ENCODE assay signal across 17 cellular contexts in genomic region chr14:101915871-101916815, GRCh38. TPM values are rescaled to one million over a fixed set of nuclear protein-coding genes. Genes with fewer than 3 reads are reported as not detected.
A peak's percentile ranks its signal among the peaks of the same experiment; 100 is the strongest.
DNase-seq lines count a peak whose midpoint lies in the region; ATAC-seq and TF ChIP-seq lines count a peak whose summit lies in the region.
"Had no signal": no experiment of that assay in that cellular context is flagged by ENCODE, and none has a peak within 500 bp of the region (broad histone marks: within the 10 kb centered on the region; RNA-seq: fewer than 3 reads in every experiment).

No MANE protein-coding gene starts in this region.

- TF ChIP-seq CTCF in DND-41 (IDR thresholded peaks at IDR 0.05; ENCODE audit: borderline replicate concordance, extremely low read depth, low read length, poor library complexity, severe bottlenecking) = no peak
- no peak for TF ChIP-seq CTCF in glutamatergic neuron (IDR thresholded peaks at IDR 0.05; ENCODE audit: partially characterized antibody, unreplicated experiment)
- no peak for TF ChIP-seq CTCF in suprapubic skin (IDR thresholded peaks at IDR 0.05)

- H3K36me3 ChIP-seq in DND-41 (ENCODE audit: insufficient read depth, low read length) = peaks cover 67% of the 10 kb centered on the region
- peaks cover 70% of the 10 kb centered on the region for H3K36me3 ChIP-seq in suprapubic skin
- H3K36me3 ChIP-seq: uterus had no signal

- 91% methylated on average over 23 of the region's 23 CpGs for WGBS in suprapubic skin

- no peak for TF ChIP-seq EP300 in suprapubic skin (IDR thresholded peaks at IDR 0.05)

- H3K9me3 ChIP-seq in DND-41 (ENCODE audit: insufficient read depth, low read length, severe bottlenecking) = no peaks in the 10 kb centered on the region
- no peaks in the 10 kb centered on the region for H3K9me3 ChIP-seq in T-helper 17 cell (ENCODE audit: control insufficient read depth, low read length, poor library complexity, severe bottlenecking)
- H3K9me3 ChIP-seq in suprapubic skin = no peaks in the 10 kb centered on the region
- H3K9me3 ChIP-seq: mucosa of descending colon, psoas muscle, SK-N-SH, uterus had no signal

- H3K9ac ChIP-seq in DND-41 (ENCODE audit: low read depth, low read length) = no peak overlapping the region
- H3K9ac ChIP-seq: SK-N-SH had no signal

- H3K27ac Mint-ChIP-seq in T-helper 17 cell = peak overlapping the region; percentile 93
- peak overlapping the region; percentile 85 for H3K27ac Mint-ChIP-seq in glutamatergic neuron (ENCODE audit: unreplicated experiment)

- no peaks in the 10 kb centered on the region for H3K4me1 Mint-ChIP-seq in T-helper 17 cell
- H3K4me1 Mint-ChIP-seq in glutamatergic neuron (ENCODE audit: low read depth, unreplicated experiment) = peaks cover 58% of the 10 kb centered on the region

- intact Hi-C loops in posterior vena cava (cut with DNase I) = no loop called here

- H3K4me3 Mint-ChIP-seq in T-helper 17 cell = no peak overlapping the region
- H3K4me3 Mint-ChIP-seq in glutamatergic neuron (ENCODE audit: unreplicated experiment) = peak overlapping the region; percentile 6

- DNase-seq in DND-41 (no peak), T-helper 17 cell (no peak), glutamatergic neuron (no peak), posterior vena cava (ENCODE audit: low spot score) (peak; percentile 74), cortex of kidney (lab: John Stamatoyannopoulos, UW) (no peak), suprapubic skin (ENCODE audit: low spot score in 2 of 2) (no peak)
- DNase-seq: activated T-cell treated with anti-CD3 and anti-CD28 coated beads, Interleukin-2, amount 50 U/mL, for 1 hour; effector memory CD4-positive, alpha-beta T cell; mucosa of descending colon; NCI-H1417 treated with DMSO at 0.1 percent for 48 hours; NCI-H226; psoas muscle; SK-N-SH; stimulated activated CD8-positive, alpha-beta memory T cell treated with anti-CD3 and anti-CD28 coated beads, Interleukin-4, amount 100 ng/mL, for 48 hours; uterus had no signal

- H3K27me3 ChIP-seq in DND-41 (ENCODE audit: insufficient read depth, low read length, poor library complexity) (no peaks in the 10 kb centered on the region), suprapubic skin (no peaks in the 10 kb centered on the region)
- H3K27me3 ChIP-seq: uterus had no signal

- ATAC-seq in DND-41 (ENCODE audit: insufficient read depth, low read depth) (0 out of 3 replicates have a peak, but pooled peaks have one; percentile 29), T-helper 17 cell (no peak), HG03095 (IDR thresholded peaks at IDR 0.05; ENCODE audit: unreplicated experiment) (no peak)

- H3K9me3 Mint-ChIP-seq in glutamatergic neuron (ENCODE audit: unreplicated experiment) = peaks cover 14% of the 10 kb centered on the region

- H4K20me1 ChIP-seq in DND-41 (ENCODE audit: insufficient read depth, low read length) = 0 out of 2 replicates have a peak, but pooled peaks cover 9% of the 10 kb centered on the region

- H3K4me1 ChIP-seq in DND-41 (ENCODE audit: insufficient read depth, low read length) (no peaks in the 10 kb centered on the region), suprapubic skin (no peaks in the 10 kb centered on the region)
- H3K4me1 ChIP-seq: psoas muscle, uterus had no signal

- H3K36me3 Mint-ChIP-seq in T-helper 17 cell (ENCODE audit: low read depth) (peaks cover 5% of the 10 kb centered on the region), glutamatergic neuron (ENCODE audit: unreplicated experiment) (no peaks in the 10 kb centered on the region)

- H3K27me3 Mint-ChIP-seq in T-helper 17 cell (no peaks in the 10 kb centered on the region), glutamatergic neuron (ENCODE audit: unreplicated experiment) (peaks cover 2% of the 10 kb centered on the region)

- TF ChIP-seq POLR2A in suprapubic skin (IDR thresholded peaks at IDR 0.05) = no peak

- H2AFZ ChIP-seq in DND-41 (ENCODE audit: low read depth, low read length) = no peak overlapping the region

- no peak overlapping the region for H3K27ac ChIP-seq in DND-41 (ENCODE audit: low read length)
- H3K27ac ChIP-seq in suprapubic skin = no peak overlapping the region
- H3K27ac ChIP-seq: psoas muscle, uterus, VCaP had no signal

- H3K4me3 ChIP-seq in DND-41 (ENCODE audit: low read depth in 1 of 2, low read length in 2 of 2) = no peak overlapping the region
- no peak overlapping the region for H3K4me3 ChIP-seq in suprapubic skin
- H3K4me3 ChIP-seq: mucosa of descending colon, psoas muscle, uterus had no signal

- no peak overlapping the region for H3K4me2 ChIP-seq in DND-41 (ENCODE audit: insufficient read depth, low read length)
- H3K4me2 ChIP-seq: SK-N-SH had no signal

- no peaks in the 10 kb centered on the region for H3K79me2 ChIP-seq in DND-41 (ENCODE audit: insufficient read depth, low read length)

RNA-seq across cellular contexts. Expression of gene DYNC1H1, which starts 48.2 kb away (rescaled TPM):
- total RNA-seq in T-helper 17 cell (100 to 1,000 TPM; 318 to 366 TPM), glutamatergic neuron (ENCODE audit: unreplicated experiment) (2,051 TPM), posterior vena cava (100 to 1,000 TPM; 421 to 510 TPM), suprapubic skin (100 to 1,000 TPM; 556 to 753 (median 634) TPM)
